11 cellular contexts compared by ENCODE assay signal in the genomic region with DNA sequence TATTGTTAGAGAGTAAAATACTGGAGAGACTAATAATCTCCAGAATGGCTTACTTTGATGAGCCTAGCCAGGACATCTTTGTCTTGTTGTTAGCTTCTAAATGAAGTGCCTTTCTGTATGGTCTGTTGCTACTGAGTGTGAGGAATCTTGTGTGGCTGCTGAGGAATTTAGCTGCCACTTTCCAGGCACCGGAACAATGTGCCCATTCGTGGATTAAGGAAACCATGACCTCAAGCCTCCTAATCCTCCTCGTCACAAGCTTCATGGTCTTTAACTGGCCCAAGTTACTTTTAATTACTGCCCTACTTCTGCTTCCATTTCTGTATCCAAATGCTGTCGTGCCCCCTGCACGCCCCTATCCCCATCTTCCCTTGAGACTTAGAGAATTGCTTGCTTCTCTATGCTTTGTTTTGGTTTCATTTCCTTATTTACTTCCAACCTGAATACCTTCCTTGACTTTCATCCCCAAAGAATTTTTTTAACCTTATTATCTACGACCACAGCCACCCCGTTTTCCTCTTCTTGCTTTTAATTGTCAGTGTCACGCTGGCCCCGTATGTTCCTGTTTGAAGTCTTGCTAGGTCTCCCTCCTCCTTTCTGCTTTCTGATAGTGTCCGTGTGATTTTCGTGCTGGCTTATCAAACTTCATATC. TPM values are rescaled to one million over a fixed set of nuclear protein-coding genes. Genes with fewer than 3 reads are reported as not detected.
DNase-seq lines count a peak whose midpoint lies in the region; ATAC-seq and TF ChIP-seq lines count a peak whose summit lies in the region.
"Had no signal": no experiment of that assay in that cellular context is flagged by ENCODE, and none has a peak within 500 bp of the region (broad histone marks: within the 10 kb centered on the region; RNA-seq: fewer than 3 reads in every experiment).

No MANE protein-coding gene starts in this region.

- no peaks in the 10 kb centered on the region for H3K27me3 ChIP-seq in heart right ventricle
- no peaks in the 10 kb centered on the region for H3K27me3 ChIP-seq in duodenal mucosa (ENCODE audit: control insufficient read depth in 1 of 2, insufficient read depth in 2 of 2, low read length in 2 of 2)

- peak overlapping the region in 1 of 2 donors; percentile 22 for H3K9ac ChIP-seq in duodenal mucosa (ENCODE audit: low read depth in 1 of 2, low read length in 2 of 2)

- no peak for DNase-seq in heart right ventricle
- DNase-seq in cardiac septum (ENCODE audit: low spot score): no peak
- DNase-seq in mucosa of gallbladder (ENCODE audit: low spot score): peak; percentile 23
- no peak for DNase-seq in ureter (ENCODE audit: low spot score)
- DNase-seq in posterior vena cava (ENCODE audit: low spot score): no peak
- DNase-seq: naive thymus-derived CD8-positive, alpha-beta T cell; stimulated activated CD8-positive, alpha-beta memory T cell treated with anti-CD3 and anti-CD28 coated beads, Interleukin-4, amount 100 ng/mL, for 48 hours had no signal

- intact Hi-C loops in heart right ventricle (cut with DNase I) (loop anchor here in 1 of 10 donors (5.0 kb wide), 1 partner anchor 40 kb away; a partner anchor contains a TSS), cardiac septum (cut with DNase I) (no loop called here), posterior vena cava (cut with DNase I) (no loop called here)

- ATAC-seq in heart right ventricle (peak in 7 of 8 donors; percentile 17 to 70 (median 58)), GM21447 (IDR thresholded peaks at IDR 0.05; ENCODE audit: unreplicated experiment) (no peak)
- ATAC-seq: naive thymus-derived CD8-positive, alpha-beta T cell had no signal

- peaks cover 0 to 42% (median 16%) of the 10 kb centered on the region in 9 donors for H3K4me1 ChIP-seq in heart right ventricle
- H3K4me1 ChIP-seq in duodenal mucosa (ENCODE audit: control insufficient read depth in 1 of 2, insufficient read depth in 2 of 2, low read length in 2 of 2): peaks cover 11 to 15% of the 10 kb centered on the region in 2 donors
- no peaks in the 10 kb centered on the region for H3K4me1 ChIP-seq in urinary bladder (ENCODE audit: insufficient read depth)

- H3K27ac ChIP-seq in heart right ventricle: peak overlapping the region in 5 of 10 donors; percentile 11 to 28 (median 25)
- H3K27ac ChIP-seq in duodenal mucosa (ENCODE audit: low read depth, low read length): no peak overlapping the region
- H3K27ac ChIP-seq in urinary bladder (ENCODE audit: low read depth): no peak overlapping the region

- TF ChIP-seq CTCF in heart right ventricle (IDR thresholded peaks at IDR 0.05): no peak

- 16 to 24% methylated on average over 11 of the region's 11 CpGs for WGBS in heart right ventricle, 2 donors
- 39% methylated on average over 11 of the region's 11 CpGs for WGBS in urinary bladder

- H3K9me3 ChIP-seq in heart right ventricle: peaks cover 0 to 13% (median 0%) of the 10 kb centered on the region in 11 donors
- no peaks in the 10 kb centered on the region for H3K9me3 ChIP-seq in duodenal mucosa (ENCODE audit: control insufficient read depth in 1 of 2, low read length in 2 of 2)

- H3K4me3 ChIP-seq in heart right ventricle: peak overlapping the region in 9 of 10 donors; percentile 4 to 52 (median 44)
- H3K4me3 ChIP-seq in duodenal mucosa (ENCODE audit: low read depth in 1 of 2, low read length in 2 of 2): peak overlapping the region; percentile 64 to 74
- H3K4me3 ChIP-seq in urinary bladder (ENCODE audit: low read depth, low read length): peak overlapping the region; percentile 4

- H3K36me3 ChIP-seq in heart right ventricle (no peaks in the 10 kb centered on the region), duodenal mucosa (ENCODE audit: control insufficient read depth in 1 of 2, insufficient read depth in 2 of 2, low read length in 2 of 2) (no peaks in the 10 kb centered on the region), urinary bladder (ENCODE audit: insufficient read depth) (no peaks in the 10 kb centered on the region)

RNA-seq across cellular contexts. Expression of a gene that starts 40.0 kb away (rescaled TPM):
- total RNA-seq in heart right ventricle (10 to 100 TPM in 9 of 10 donors, 1 to 10 TPM in 1; 8.4 to 26.9 (median 14.9) TPM), cardiac septum (28.1 TPM), mucosa of gallbladder (32.1 TPM), urinary bladder (51.7 TPM), ureter (26.5 TPM), posterior vena cava (10 to 100 TPM; 23.7 to 29.2 TPM)
- polyA plus RNA-seq in heart right ventricle (1 to 10 TPM; 2.1 to 4.8 TPM), urinary bladder (7.9 TPM)
- total RNA-seq: B cell; naive thymus-derived CD8-positive, alpha-beta T cell had no signal

Comparison
In these comparisons a context has a peak if more than half of its experiments do, and no peak if none do; other contexts are left out.
1. H3K4me3 ChIP-seq: peak in every context shown above with its lines; median percentile 69 in duodenal mucosa; 44 in heart right ventricle; 4 in urinary bladder.